Comparison of ENCODE assay signal across 1 cellular context in the genomic region with DNA sequence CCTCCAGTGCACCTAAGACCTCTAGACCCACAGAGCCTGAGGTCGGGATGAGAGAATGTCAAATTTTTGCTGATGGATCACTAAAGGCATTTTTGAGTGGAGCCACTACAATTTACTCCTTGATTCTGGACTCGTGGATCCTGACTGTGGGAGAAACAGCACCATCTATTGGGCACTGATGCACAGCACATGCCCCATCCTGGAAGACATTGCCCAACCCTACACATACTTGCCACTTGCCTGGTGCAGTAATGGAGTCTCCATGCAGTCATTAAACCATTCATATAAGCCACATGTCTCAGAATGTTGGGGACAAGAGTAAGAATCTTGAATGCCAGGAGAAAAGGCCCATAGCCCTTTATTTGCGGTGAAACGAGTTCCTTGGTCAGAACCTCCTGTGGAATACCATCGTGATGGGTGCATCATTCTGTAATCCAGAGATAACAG.
A peak's percentile ranks its signal among the peaks of the same experiment; 100 is the strongest.
TF ChIP-seq lines count a peak whose summit lies in the region.

No MANE protein-coding gene starts in this region.

TF ChIP-seq in K562, 482 proteins besides CTCF, POLR2A, EP300 and RAD21 (continued from another document):
- TF ChIP-seq ZNF518B (CRISPR knock-in tag; IDR thresholded peaks at IDR 0.05) (no peak), ZNF316 (IDR thresholded peaks at IDR 0.05) (peak; percentile 57), FOXA3 (CRISPR knock-in tag; conservative IDR thresholded peaks at IDR 0.05 in 1 of 2, IDR thresholded peaks at IDR 0.05 in 1 of 2) (0 out of 4 replicates have a peak, but pooled peaks of 1 of the 2 experiments have one; percentile 33), GTF2A2 (tag; IDR thresholded peaks at IDR 0.05) (no peak), XRCC4 (IDR thresholded peaks at IDR 0.05; ENCODE audit: extremely low read depth, insufficient read depth, insufficient read length) (no peak), MAFG (tag; conservative IDR thresholded peaks at IDR 0.05) (peak; percentile 35; the same call in 1 of the 2 replicates), E2F4 (CRISPR knock-in tag; IDR thresholded peaks at IDR 0.05; ENCODE audit: low read depth) (no peak), E2F1 (CRISPR knock-in tag; IDR thresholded peaks at IDR 0.05) (peak; percentile 87), EP400 (IDR thresholded peaks at IDR 0.05) (no peak), RBM39 (optimal IDR thresholded peaks at IDR 0.05; ENCODE audit: low read depth, low read length) (no peak), CGGBP1 (CRISPR knock-in tag; IDR thresholded peaks at IDR 0.05) (peak; percentile 86; the same call in 1 of the 2 replicates)
- TF ChIP-seq, protein P1, sequence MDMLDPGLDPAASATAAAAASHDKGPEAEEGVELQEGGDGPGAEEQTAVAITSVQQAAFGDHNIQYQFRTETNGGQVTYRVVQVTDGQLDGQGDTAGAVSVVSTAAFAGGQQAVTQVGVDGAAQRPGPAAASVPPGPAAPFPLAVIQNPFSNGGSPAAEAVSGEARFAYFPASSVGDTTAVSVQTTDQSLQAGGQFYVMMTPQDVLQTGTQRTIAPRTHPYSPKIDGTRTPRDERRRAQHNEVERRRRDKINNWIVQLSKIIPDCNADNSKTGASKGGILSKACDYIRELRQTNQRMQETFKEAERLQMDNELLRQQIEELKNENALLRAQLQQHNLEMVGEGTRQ (CRISPR knock-in tag; IDR thresholded peaks at IDR 0.05) = peak; percentile 40; the same call in 1 of the 2 replicates
- TF ChIP-seq, protein P2, sequence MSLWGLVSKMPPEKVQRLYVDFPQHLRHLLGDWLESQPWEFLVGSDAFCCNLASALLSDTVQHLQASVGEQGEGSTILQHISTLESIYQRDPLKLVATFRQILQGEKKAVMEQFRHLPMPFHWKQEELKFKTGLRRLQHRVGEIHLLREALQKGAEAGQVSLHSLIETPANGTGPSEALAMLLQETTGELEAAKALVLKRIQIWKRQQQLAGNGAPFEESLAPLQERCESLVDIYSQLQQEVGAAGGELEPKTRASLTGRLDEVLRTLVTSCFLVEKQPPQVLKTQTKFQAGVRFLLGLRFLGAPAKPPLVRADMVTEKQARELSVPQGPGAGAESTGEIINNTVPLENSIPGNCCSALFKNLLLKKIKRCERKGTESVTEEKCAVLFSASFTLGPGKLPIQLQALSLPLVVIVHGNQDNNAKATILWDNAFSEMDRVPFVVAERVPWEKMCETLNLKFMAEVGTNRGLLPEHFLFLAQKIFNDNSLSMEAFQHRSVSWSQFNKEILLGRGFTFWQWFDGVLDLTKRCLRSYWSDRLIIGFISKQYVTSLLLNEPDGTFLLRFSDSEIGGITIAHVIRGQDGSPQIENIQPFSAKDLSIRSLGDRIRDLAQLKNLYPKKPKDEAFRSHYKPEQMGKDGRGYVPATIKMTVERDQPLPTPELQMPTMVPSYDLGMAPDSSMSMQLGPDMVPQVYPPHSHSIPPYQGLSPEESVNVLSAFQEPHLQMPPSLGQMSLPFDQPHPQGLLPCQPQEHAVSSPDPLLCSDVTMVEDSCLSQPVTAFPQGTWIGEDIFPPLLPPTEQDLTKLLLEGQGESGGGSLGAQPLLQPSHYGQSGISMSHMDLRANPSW (CRISPR knock-in tag; IDR thresholded peaks at IDR 0.05) = peak; percentile 97; the same call in 1 of the 2 replicates
